In genomic region chr11:67649634-67650540, GRCh38 we compare ENCODE assay signal across 8 cellular contexts. TPM values are rescaled to one million over a fixed set of nuclear protein-coding genes. Genes with fewer than 3 reads are reported as not detected.
A peak's percentile ranks its signal among the peaks of the same experiment; 100 is the strongest.
DNase-seq lines count a peak whose midpoint lies in the region; ATAC-seq and TF ChIP-seq lines count a peak whose summit lies in the region.

No MANE protein-coding gene starts in this region.

- H4K5ac ChIP-seq in mesendoderm (ENCODE audit: low read length) = no peak overlapping the region

- TF ChIP-seq CTCF in 22Rv1 (IDR thresholded peaks at IDR 0.05) = no peak

- no peaks in the 10 kb centered on the region for H3K27me3 Mint-ChIP-seq in activated CD8-positive, alpha-beta T cell treated with anti-CD3 and anti-CD28 coated beads, Interleukin-2, amount 10 ng/mL, durations not matched to agents 7 days and 5 days (ENCODE audit: low read depth)

- H3K4me1 ChIP-seq in mesendoderm (ENCODE audit: control insufficient read depth, low read depth, low read length) = no peaks in the 10 kb centered on the region

- H3K27ac Mint-ChIP-seq in activated CD8-positive, alpha-beta T cell treated with anti-CD3 and anti-CD28 coated beads, Interleukin-2, amount 10 ng/mL, durations not matched to agents 7 days and 5 days = peak overlapping the region; percentile 95

- DNase-seq in activated CD8-positive, alpha-beta T cell treated with anti-CD3 and anti-CD28 coated beads, Interleukin-2, amount 10 ng/mL, durations not matched to agents 7 days and 5 days = peak; percentile 51
- no peak for DNase-seq in mesendoderm
- no peak for DNase-seq in OCI-M1 (lab: John Stamatoyannopoulos, UW)
- no peak for DNase-seq in OCI-M2 (lab: John Stamatoyannopoulos, UW; ENCODE audit: unreplicated experiment)
- no peak for DNase-seq in NCI-H510A (lab: John Stamatoyannopoulos, UW)

- no peak overlapping the region for H3K4me2 ChIP-seq in mesendoderm (ENCODE audit: low read length)

- no peak overlapping the region for H2BK15ac ChIP-seq in mesendoderm (replicated peaks; ENCODE audit: low read depth)

- no peak overlapping the region for H2BK120ac ChIP-seq in mesendoderm (ENCODE audit: low read depth, low read length)

- H3K4me3 ChIP-seq in mesendoderm (ENCODE audit: low read length) = no peak overlapping the region

- POLR2A ChIA-PET in activated CD8-positive, alpha-beta T cell treated with anti-CD3 and anti-CD28 coated beads, Interleukin-2, amount 10 ng/mL, durations not matched to agents 7 days and 5 days (lab: Charles Lee) = interaction anchor here (0.9 kb wide), 1 partner anchor 17 kb away, joined by 3 read pairs; no protein-coding TSS in a partner anchor

- H3K79me2 ChIP-seq in mesendoderm (ENCODE audit: control insufficient read depth, insufficient read depth, low read length) = no peaks in the 10 kb centered on the region

- H3K23ac ChIP-seq in mesendoderm (ENCODE audit: low read length) = no peak overlapping the region

- no peak overlapping the region for H3K18ac ChIP-seq in mesendoderm (ENCODE audit: low read length)

- H3K36me3 Mint-ChIP-seq in activated CD8-positive, alpha-beta T cell treated with anti-CD3 and anti-CD28 coated beads, Interleukin-2, amount 10 ng/mL, durations not matched to agents 7 days and 5 days (ENCODE audit: low read depth) = peaks cover 1% of the 10 kb centered on the region

- peak overlapping the region; percentile 57 for H3K27ac ChIP-seq in 22Rv1
- no peak overlapping the region for H3K27ac ChIP-seq in mesendoderm (ENCODE audit: low read depth, low read length)

- peaks cover 57% of the 10 kb centered on the region for H3K4me1 Mint-ChIP-seq in activated CD8-positive, alpha-beta T cell treated with anti-CD3 and anti-CD28 coated beads, Interleukin-2, amount 10 ng/mL, durations not matched to agents 7 days and 5 days (ENCODE audit: low read depth)

- no peaks in the 10 kb centered on the region for H3K27me3 ChIP-seq in mesendoderm (ENCODE audit: insufficient read depth, low read length, poor library complexity)

- no CpG with 5 or more reads among the region's 22 CpGs for WGBS in mesendoderm (ENCODE audit: extremely low coverage, insufficient coverage, low lambda C conversion rate)

- no peak overlapping the region for H2AK5ac ChIP-seq in mesendoderm (ENCODE audit: low read length)

- ATAC-seq in GM18505 (IDR thresholded peaks at IDR 0.05; ENCODE audit: unreplicated experiment) (no peak), HG03378 (IDR thresholded peaks at IDR 0.05; ENCODE audit: unreplicated experiment) (no peak)
- peak; percentile 5 for ATAC-seq in activated CD8-positive, alpha-beta T cell treated with anti-CD3 and anti-CD28 coated beads, Interleukin-2, amount 10 ng/mL, durations not matched to agents 7 days and 5 days

- CTCF ChIA-PET in activated CD8-positive, alpha-beta T cell treated with anti-CD3 and anti-CD28 coated beads, Interleukin-2, amount 10 ng/mL, durations not matched to agents 7 days and 5 days (lab: Charles Lee) = interaction anchor here (1.1 to 8.3 kb wide), 5 partner anchors 10 to 32 kb away, joined by 3 to 111 read pairs (median 5); partner anchors contain the start of genes NUDT8 and TBX10

- no peak overlapping the region for H3K4ac ChIP-seq in mesendoderm (ENCODE audit: low read depth, low read length)

- H3K79me1 ChIP-seq in mesendoderm (ENCODE audit: low read length) = no peaks in the 10 kb centered on the region

- H3K56ac ChIP-seq in mesendoderm (ENCODE audit: low read length) = peak overlapping the region; percentile 10

- H3K9ac ChIP-seq in mesendoderm (ENCODE audit: low read length) = no peak overlapping the region

- TF ChIP-seq POLR2A in GM18505 (IDR thresholded peaks at IDR 0.05; ENCODE audit: borderline replicate concordance, extremely low read depth, insufficient read depth, insufficient read length) = peak; percentile 57

- no peaks in the 10 kb centered on the region for H3K36me3 ChIP-seq in mesendoderm (ENCODE audit: control insufficient read depth, insufficient read depth, low read length)

- H3K4me3 Mint-ChIP-seq in activated CD8-positive, alpha-beta T cell treated with anti-CD3 and anti-CD28 coated beads, Interleukin-2, amount 10 ng/mL, durations not matched to agents 7 days and 5 days = peak overlapping the region; percentile 76

- H2BK5ac ChIP-seq in mesendoderm (ENCODE audit: low read length) = no peak overlapping the region

- peaks cover 2% of the 10 kb centered on the region for H3K9me3 Mint-ChIP-seq in activated CD8-positive, alpha-beta T cell treated with anti-CD3 and anti-CD28 coated beads, Interleukin-2, amount 10 ng/mL, durations not matched to agents 7 days and 5 days (ENCODE audit: insufficient read depth)

- H4K8ac ChIP-seq in mesendoderm (ENCODE audit: low read depth, low read length) = no peak overlapping the region

RNA-seq across cellular contexts. Expression of gene ACY3, which starts 0.6 kb away (rescaled TPM):
- under 1 TPM; 0.61 to 0.73 TPM for total RNA-seq in activated CD8-positive, alpha-beta T cell treated with anti-CD3 and anti-CD28 coated beads, Interleukin-2, amount 10 ng/mL, durations not matched to agents 7 days and 5 days
- 0.08 TPM for polyA plus RNA-seq in mesendoderm (2013, experiment 1 of 2)
- 0.13 TPM for polyA plus RNA-seq in mesendoderm (2013, experiment 2 of 2)

RNA-seq across cellular contexts. Expression of gene TBX10, which starts 10.3 kb away (rescaled TPM):
- not detected for total RNA-seq in activated CD8-positive, alpha-beta T cell treated with anti-CD3 and anti-CD28 coated beads, Interleukin-2, amount 10 ng/mL, durations not matched to agents 7 days and 5 days
- 0.04 TPM for polyA plus RNA-seq in mesendoderm (2013, experiment 1 of 2)
- 0.03 TPM for polyA plus RNA-seq in mesendoderm (2013, experiment 2 of 2)

RNA-seq across cellular contexts. Expression of gene NUDT8, which starts 20.1 kb away (rescaled TPM):
- 10 to 100 TPM; 18.6 to 20.1 TPM for total RNA-seq in activated CD8-positive, alpha-beta T cell treated with anti-CD3 and anti-CD28 coated beads, Interleukin-2, amount 10 ng/mL, durations not matched to agents 7 days and 5 days
- 4.2 TPM for polyA plus RNA-seq in mesendoderm (2013, experiment 1 of 2)
- 3.9 TPM for polyA plus RNA-seq in mesendoderm (2013, experiment 2 of 2)

RNA-seq across cellular contexts. Expression of gene ALDH3B2, which starts 24.5 kb away (rescaled TPM):
- not detected for total RNA-seq in activated CD8-positive, alpha-beta T cell treated with anti-CD3 and anti-CD28 coated beads, Interleukin-2, amount 10 ng/mL, durations not matched to agents 7 days and 5 days
- polyA plus RNA-seq in mesendoderm (2013, experiment 1 of 2) = 0.11 TPM
- 0.15 TPM for polyA plus RNA-seq in mesendoderm (2013, experiment 2 of 2)

RNA-seq across cellular contexts. Expression of gene NDUFV1, which starts 43.2 kb away (rescaled TPM):
- 100 to 1,000 TPM; 250 to 258 TPM for total RNA-seq in activated CD8-positive, alpha-beta T cell treated with anti-CD3 and anti-CD28 coated beads, Interleukin-2, amount 10 ng/mL, durations not matched to agents 7 days and 5 days
- 58.8 TPM for polyA plus RNA-seq in mesendoderm (2013, experiment 1 of 2)
- polyA plus RNA-seq in mesendoderm (2013, experiment 2 of 2) = 56.6 TPM
